In the genomic region with DNA sequence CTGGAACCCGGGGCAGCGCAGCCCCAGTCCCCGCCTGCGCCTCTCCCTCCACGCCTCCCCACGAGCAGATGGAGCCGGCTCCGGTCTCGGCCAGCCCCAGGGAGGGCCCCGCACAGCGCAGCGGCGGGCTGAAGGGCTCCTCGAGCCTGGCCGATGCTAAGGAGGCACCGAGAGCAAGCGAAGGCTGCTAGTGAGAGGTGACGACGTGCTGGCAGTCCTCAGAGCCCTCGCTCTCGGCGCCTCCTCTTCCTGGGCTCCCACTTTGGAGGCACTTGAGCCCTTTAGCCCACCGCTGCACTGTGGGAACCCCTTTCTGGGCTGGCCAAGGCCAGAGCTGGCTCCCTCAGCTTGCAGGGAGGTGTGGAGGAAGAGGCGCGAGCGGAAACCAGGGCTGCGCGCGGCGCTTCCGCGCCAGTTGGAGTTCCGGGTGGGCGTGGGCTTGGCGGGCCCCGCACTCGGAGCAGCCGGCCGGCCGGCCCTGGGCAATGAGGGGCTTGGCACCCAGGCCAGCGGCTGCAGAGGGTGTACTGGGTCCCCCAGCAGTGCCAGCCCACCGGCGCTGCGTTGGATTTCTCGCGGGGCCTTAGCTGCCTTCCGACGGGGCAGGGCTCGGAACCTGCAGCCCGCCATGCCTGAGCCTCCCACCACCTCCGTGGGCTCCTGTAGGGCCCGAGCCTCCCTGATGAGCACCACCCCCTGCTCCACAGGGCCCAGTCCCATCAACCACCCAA, we compare ENCODE assay signal across 8 cellular contexts. TPM values are rescaled to one million over a fixed set of nuclear protein-coding genes. Genes with fewer than 3 reads are reported as not detected.
DNase-seq lines count a peak whose midpoint lies in the region; ATAC-seq and TF ChIP-seq lines count a peak whose summit lies in the region.

No MANE protein-coding gene starts in this region.

- H3K36me3 ChIP-seq in KMS-11 (ENCODE audit: insufficient read depth) (no peaks in the 10 kb centered on the region), parathyroid adenoma (ENCODE audit: control insufficient read depth, insufficient read depth, low read length) (no peaks in the 10 kb centered on the region), aorta (ENCODE audit: control insufficient read depth in 1 of 2, insufficient read depth in 2 of 2, low read length in 1 of 2) (no peaks in the 10 kb centered on the region)

- H3K27me3 ChIP-seq in KMS-11 (ENCODE audit: insufficient read depth, low read depth) (no peaks in the 10 kb centered on the region), parathyroid adenoma (ENCODE audit: control insufficient read depth, insufficient read depth, low read length) (no peaks in the 10 kb centered on the region), aorta (ENCODE audit: control insufficient read depth in 1 of 2, insufficient read depth in 2 of 2, low read length in 1 of 2) (no peaks in the 10 kb centered on the region)

- H3K79me2 ChIP-seq in KMS-11 (ENCODE audit: insufficient read depth, low read depth), result peaks cover 4% of the 10 kb centered on the region; the same call in 1 of the 2 replicates
- H3K79me2 ChIP-seq in parathyroid adenoma, result peaks cover 5% of the 10 kb centered on the region

- intact Hi-C loops in aorta (cut with DNase I), result no loop called here

- H3K4me1 Mint-ChIP-seq in activated CD8-positive, alpha-beta memory T cell treated with anti-CD3 and anti-CD28 coated beads, Interleukin-2, amount 10 ng/mL, durations not matched to agents 7 days and 5 days, result peaks cover 50% of the 10 kb centered on the region

- H3K4me3 Mint-ChIP-seq in activated CD8-positive, alpha-beta memory T cell treated with anti-CD3 and anti-CD28 coated beads, Interleukin-2, amount 10 ng/mL, durations not matched to agents 7 days and 5 days, result peak overlapping the region; percentile 79

- H4K20me1 ChIP-seq in KMS-11 (ENCODE audit: insufficient read depth), result no peaks in the 10 kb centered on the region

- CTCF ChIA-PET in activated CD8-positive, alpha-beta memory T cell treated with anti-CD3 and anti-CD28 coated beads, Interleukin-2, amount 10 ng/mL, durations not matched to agents 7 days and 5 days (lab: Charles Lee), result interaction anchor here (0.7 to 2.3 kb wide), 10 partner anchors 13 to 210 kb away, joined by 3 to 13 read pairs (median 5); a partner anchor contains a TSS

- H3K9ac ChIP-seq in KMS-11 (no peak overlapping the region), parathyroid adenoma (no peak overlapping the region)

- no peak overlapping the region for H3K4me2 ChIP-seq in KMS-11
- no peak overlapping the region for H3K4me2 ChIP-seq in parathyroid adenoma (ENCODE audit: low read length)

- H2AFZ ChIP-seq in KMS-11 (ENCODE audit: low read depth), result no peak overlapping the region
- H2AFZ ChIP-seq in parathyroid adenoma, result peak overlapping the region; percentile 88

- H3K27ac ChIP-seq in KMS-11 (peak overlapping the region; percentile 76), parathyroid adenoma (peak overlapping the region; percentile 64), aorta (ENCODE audit: low read depth in 1 of 2, low read length in 2 of 2) (peak overlapping the region in 1 of 2 donors; percentile 42)

- no peaks in the 10 kb centered on the region for H3K27me3 Mint-ChIP-seq in activated CD8-positive, alpha-beta memory T cell treated with anti-CD3 and anti-CD28 coated beads, Interleukin-2, amount 10 ng/mL, durations not matched to agents 7 days and 5 days

- H3K4me1 ChIP-seq in KMS-11 (ENCODE audit: low read depth, poor library complexity, severe bottlenecking), result peaks cover 43% of the 10 kb centered on the region
- H3K4me1 ChIP-seq in parathyroid adenoma, result peaks cover 9% of the 10 kb centered on the region
- peaks cover 3 to 5% of the 10 kb centered on the region in 2 donors for H3K4me1 ChIP-seq in aorta (ENCODE audit: control insufficient read depth in 1 of 2, insufficient read depth in 2 of 2, low read length in 2 of 2)

- peaks cover 13% of the 10 kb centered on the region for H3K9me3 Mint-ChIP-seq in activated CD8-positive, alpha-beta memory T cell treated with anti-CD3 and anti-CD28 coated beads, Interleukin-2, amount 10 ng/mL, durations not matched to agents 7 days and 5 days (ENCODE audit: low read depth)

- peak overlapping the region; percentile 87 for H3K27ac Mint-ChIP-seq in activated CD8-positive, alpha-beta memory T cell treated with anti-CD3 and anti-CD28 coated beads, Interleukin-2, amount 10 ng/mL, durations not matched to agents 7 days and 5 days

- ATAC-seq in activated CD8-positive, alpha-beta memory T cell treated with anti-CD3 and anti-CD28 coated beads, Interleukin-2, amount 10 ng/mL, durations not matched to agents 7 days and 5 days, result peak; percentile 57
- ATAC-seq in aorta (ENCODE audit: low FRiP score) (peak; percentile 26), GM21447 (IDR thresholded peaks at IDR 0.05; ENCODE audit: unreplicated experiment) (no peak)

- H3K4me3 ChIP-seq in KMS-11 (IDR thresholded peaks at IDR 0.05; ENCODE audit: insufficient read depth, low read depth, low read length), result no peak overlapping the region
- H3K4me3 ChIP-seq in epithelial cell of proximal tubule (ENCODE audit: low read depth, low read length), result peak overlapping the region; percentile 60
- H3K4me3 ChIP-seq in parathyroid adenoma (ENCODE audit: low read depth, low read length), result no peak overlapping the region
- H3K4me3 ChIP-seq in aorta (ENCODE audit: low read length in 2 of 2), result peak overlapping the region in 1 of 2 donors; percentile 23

- H3K9me3 ChIP-seq in parathyroid adenoma (ENCODE audit: control insufficient read depth, low read length) (no peaks in the 10 kb centered on the region), aorta (ENCODE audit: control insufficient read depth, low read length) (no peaks in the 10 kb centered on the region)

- peaks cover 21% of the 10 kb centered on the region for H3K36me3 Mint-ChIP-seq in activated CD8-positive, alpha-beta memory T cell treated with anti-CD3 and anti-CD28 coated beads, Interleukin-2, amount 10 ng/mL, durations not matched to agents 7 days and 5 days

- no peak for TF ChIP-seq CTCF in KMS-11 (conservative IDR thresholded peaks at IDR 0.05; ENCODE audit: low read depth, low read length)
- TF ChIP-seq CTCF in epithelial cell of proximal tubule (conservative IDR thresholded peaks at IDR 0.05; ENCODE audit: low read depth, low read length), result no peak
- TF ChIP-seq CTCF in parathyroid adenoma (IDR thresholded peaks at IDR 0.05), result no peak

- DNase-seq in ELR (ENCODE audit: low read depth), result peak; percentile 42
- DNase-seq in activated CD8-positive, alpha-beta memory T cell treated with anti-CD3 and anti-CD28 coated beads, Interleukin-2, amount 10 ng/mL, durations not matched to agents 7 days and 5 days, result peak; percentile 77
- no peak for DNase-seq in epithelial cell of proximal tubule (ENCODE audit: low read depth)
- DNase-seq in aorta, result peak; percentile 69 to 84
- no peak for DNase-seq in GM19238 (ENCODE audit: insufficient read length, low spot score)

- WGBS in aorta, 2 donors, result 30 to 37% methylated on average over 48 to 52 of the region's 52 CpGs

RNA-seq across cellular contexts. Expression of a gene that starts 2.5 kb away (rescaled TPM):
- 10 to 100 TPM; 37.1 to 44.2 TPM for total RNA-seq in activated CD8-positive, alpha-beta memory T cell treated with anti-CD3 and anti-CD28 coated beads, Interleukin-2, amount 10 ng/mL, durations not matched to agents 7 days and 5 days
- total RNA-seq in epithelial cell of proximal tubule (158 and 198 TPM in 2 replicates), aorta (10 to 100 TPM; 72.8 to 85.3 TPM)
- 100 to 1,000 TPM; 158 to 192 TPM for polyA plus RNA-seq in aorta

RNA-seq across cellular contexts. Expression of a gene that starts 25.6 kb away (rescaled TPM):
- total RNA-seq in activated CD8-positive, alpha-beta memory T cell treated with anti-CD3 and anti-CD28 coated beads, Interleukin-2, amount 10 ng/mL, durations not matched to agents 7 days and 5 days, result 10 to 100 TPM; 13.1 to 22.8 TPM
- total RNA-seq in epithelial cell of proximal tubule (29.7 and 35.4 TPM in 2 replicates), aorta (1 to 10 TPM; 9.2 to 9.9 TPM)
- 10 to 100 TPM in 1 of 2 donors, 1 to 10 TPM in 1; 6.3 to 12.3 TPM for polyA plus RNA-seq in aorta

RNA-seq across cellular contexts. Expression of a gene that starts 26.0 kb away (rescaled TPM):
- 1 to 10 TPM; 2.5 to 2.7 TPM for total RNA-seq in activated CD8-positive, alpha-beta memory T cell treated with anti-CD3 and anti-CD28 coated beads, Interleukin-2, amount 10 ng/mL, durations not matched to agents 7 days and 5 days
- total RNA-seq in epithelial cell of proximal tubule (2.5 TPM in 1 of 2 replicates, not detected in the other), aorta (under 1 TPM in 1 of 2 donors, not detected in 1; 0.66 TPM)
- polyA plus RNA-seq in aorta, result 1 to 10 TPM in 1 of 2 donors, not detected in 1; 2.4 TPM

RNA-seq across cellular contexts. Expression of a gene that starts 27.2 kb away (rescaled TPM):
- total RNA-seq in activated CD8-positive, alpha-beta memory T cell treated with anti-CD3 and anti-CD28 coated beads, Interleukin-2, amount 10 ng/mL, durations not matched to agents 7 days and 5 days, result 10 to 100 TPM; 71.3 to 82.9 TPM
- total RNA-seq in epithelial cell of proximal tubule (186 and 240 TPM in 2 replicates), aorta (10 to 100 TPM; 50.3 to 51.9 TPM)
- polyA plus RNA-seq in aorta, result 100 to 1,000 TPM in 1 of 2 donors, 10 to 100 TPM in 1; 72.7 to 111 TPM

Comparison
In these comparisons a context has a peak if more than half of its experiments do, and no peak if none do; other contexts are left out.
1. DNase-seq: peak in ELR (single experiment), activated CD8-positive, alpha-beta memory T cell treated with anti-CD3 and anti-CD28 coated beads, Interleukin-2, amount 10 ng/mL, durations not matched to agents 7 days and 5 days (single experiment) and aorta (2 of 2); none in epithelial cell of proximal tubule (single experiment) and GM19238 (single experiment).